17 cellular contexts compared by ENCODE assay signal in the genomic region with DNA sequence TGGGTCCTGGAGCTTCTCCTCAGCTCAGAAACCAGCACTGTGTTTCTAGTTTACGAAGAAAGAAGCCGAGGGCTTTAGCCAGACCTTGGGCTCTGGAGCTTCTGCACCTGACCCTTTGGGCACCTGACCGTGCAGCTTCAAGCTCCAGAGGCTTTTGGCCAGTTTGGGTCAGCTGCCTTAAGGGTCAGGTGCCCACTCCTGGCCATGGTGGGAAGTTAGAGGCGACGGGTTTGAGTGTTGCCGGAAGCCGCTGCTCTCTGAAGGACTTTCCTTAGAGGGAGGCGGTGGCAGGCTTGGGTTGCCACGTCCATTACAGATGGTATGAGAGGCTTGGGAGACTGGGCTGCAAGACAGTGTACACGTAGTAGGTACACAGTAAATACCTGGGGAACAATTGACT.
"Had no signal": no experiment of that assay in that cellular context is flagged by ENCODE, and none has a peak within 500 bp of the region (broad histone marks: within the 10 kb centered on the region; RNA-seq: fewer than 3 reads in every experiment).

No MANE protein-coding gene starts in this region.

- H3K27me3 Mint-ChIP-seq: dendritic cell treated with granulocyte-macrophage colony-stimulating factor and Interleukin-4, amounts not matched to agents 40 ng/mL and 50 ng/mL, for 4 days had no signal

- H3K36me3 ChIP-seq: right lobe of liver, thyroid gland had no signal

- H3K9me3 Mint-ChIP-seq: activated T-helper 1 cell treated with anti-CD3 and anti-CD28 coated beads, Interleukin-12 subunit alpha, Interleukin-12 subunit beta, Interleukin-2, Interleukin-4 antibody, amounts not matched to agents 30 ng/mL and 10 ng/mL and 1 ng/mL, durations not matched to agents 14 hours and 24 hours and 36 hours; brain; dendritic cell treated with granulocyte-macrophage colony-stimulating factor and Interleukin-4, amounts not matched to agents 40 ng/mL and 50 ng/mL, for 4 days had no signal

- H3K27ac ChIP-seq: heart right ventricle, right lobe of liver, thyroid gland had no signal

- H3K9me3 ChIP-seq: heart right ventricle, mucosa of descending colon, right lobe of liver, thyroid gland had no signal

- DNase-seq: activated gamma-delta T cell treated with Interleukin-2 at 50 U/mL for 16 hours; effector CD4-positive, alpha-beta T cell; heart right ventricle; islet precursor cell; mesendoderm; mucosa of descending colon; right lobe of liver; small intestine; stimulated activated CD4-positive, alpha-beta T cell treated with anti-CD3 and anti-CD28 coated beads, Interleukin-2, amount 100 ng/mL, for 48 hours; stimulated activated naive CD4-positive, alpha-beta T cell treated with Interleukin-2 at 50 U/mL for 16 hours; substantia nigra had no signal

- H3K27me3 ChIP-seq: heart right ventricle, right lobe of liver, thyroid gland had no signal

- H3K4me1 ChIP-seq: right lobe of liver had no signal

- H3K36me3 Mint-ChIP-seq: brain had no signal

- H3K4me3 ChIP-seq: heart right ventricle, mucosa of descending colon, right lobe of liver, thyroid gland had no signal

- ATAC-seq: activated CD4-positive, CD25-positive, alpha-beta regulatory T cell treated with anti-CD3 and anti-CD28 coated beads, Interleukin-2, amount 50 U/mL, for 24 hours; heart right ventricle; left colon; mucosa of descending colon; right lobe of liver had no signal

- H3K4me3 Mint-ChIP-seq: activated T-helper 1 cell treated with anti-CD3 and anti-CD28 coated beads, Interleukin-12 subunit alpha, Interleukin-12 subunit beta, Interleukin-2, Interleukin-4 antibody, amounts not matched to agents 30 ng/mL and 10 ng/mL and 1 ng/mL, durations not matched to agents 14 hours and 24 hours and 36 hours; brain; dendritic cell treated with granulocyte-macrophage colony-stimulating factor and Interleukin-4, amounts not matched to agents 40 ng/mL and 50 ng/mL, for 4 days had no signal

- H3K27ac Mint-ChIP-seq: brain; dendritic cell treated with granulocyte-macrophage colony-stimulating factor and Interleukin-4, amounts not matched to agents 40 ng/mL and 50 ng/mL, for 4 days had no signal

- H3K4me1 Mint-ChIP-seq: brain had no signal
